ENCODE assay signal across 15 cellular contexts in the genomic region with DNA sequence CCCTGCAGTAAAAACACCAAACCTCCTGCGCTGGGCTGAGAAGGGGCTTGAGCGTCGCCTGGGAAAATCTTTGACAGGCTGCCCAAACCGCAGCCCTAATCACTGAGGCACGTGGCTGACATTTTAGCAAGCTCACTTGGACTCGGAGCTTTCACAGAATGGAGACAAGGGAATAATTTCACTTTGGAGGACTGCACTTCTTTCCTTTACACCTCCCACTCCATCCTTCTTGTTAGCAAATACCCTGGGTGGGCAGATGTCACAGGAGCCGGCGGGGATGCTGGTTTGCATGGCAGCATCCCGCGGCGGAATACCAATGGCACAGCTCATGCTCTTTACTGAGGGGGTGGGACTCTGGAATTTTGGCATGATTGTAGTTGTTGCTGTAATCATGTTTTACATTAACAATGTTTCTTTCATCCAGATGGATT.
A peak's percentile ranks its signal among the peaks of the same experiment; 100 is the strongest.
DNase-seq lines count a peak whose midpoint lies in the region; ATAC-seq and TF ChIP-seq lines count a peak whose summit lies in the region.
"Had no signal": no experiment of that assay in that cellular context is flagged by ENCODE, and none has a peak within 500 bp of the region (broad histone marks: within the 10 kb centered on the region; RNA-seq: fewer than 3 reads in every experiment).

No MANE protein-coding gene starts in this region.

- H3K27me3 ChIP-seq in brain microvascular endothelial cell (replicated peaks) (no peaks in the 10 kb centered on the region), hepatocyte (no peaks in the 10 kb centered on the region), stomach (no peaks in the 10 kb centered on the region)
- H3K27me3 ChIP-seq: cardiac muscle cell, foreskin keratinocyte had no signal

- no peak overlapping the region for H3K4me3 Mint-ChIP-seq in stimulated activated naive B cell treated with anti-CD40 and anti-IgM and Interleukin-4, amounts not matched to agents 10 μg/mL and 1 μg/mL and 100 μg/mL, for 72 hours
- no peak overlapping the region for H3K4me3 Mint-ChIP-seq in activated T-helper 17 cell treated with anti-CD3 and anti-CD28 coated beads, Interleukin-2, amount 50 U/mL, for 72 hours
- H3K4me3 Mint-ChIP-seq: CD8-positive, alpha-beta T cell had no signal

- no peak for TF ChIP-seq EP300 in stomach (IDR thresholded peaks at IDR 0.05)

- H3K9me3 ChIP-seq in hepatocyte (ENCODE audit: low read depth) (no peaks in the 10 kb centered on the region), stomach (peaks cover 0 to 11% (median 8%) of the 10 kb centered on the region in 4 donors)

- no peaks in the 10 kb centered on the region for H3K36me3 Mint-ChIP-seq in stimulated activated naive B cell treated with anti-CD40 and anti-IgM and Interleukin-4, amounts not matched to agents 10 μg/mL and 1 μg/mL and 100 μg/mL, for 72 hours
- H3K36me3 Mint-ChIP-seq in activated T-helper 17 cell treated with anti-CD3 and anti-CD28 coated beads, Interleukin-2, amount 50 U/mL, for 72 hours (ENCODE audit: low read depth) = no peaks in the 10 kb centered on the region
- H3K36me3 Mint-ChIP-seq: CD8-positive, alpha-beta T cell had no signal

- H3K4me2 ChIP-seq in hepatocyte = no peak overlapping the region

- 72% methylated on average over 11 of the region's 11 CpGs for WGBS in hepatocyte (ENCODE audit: low lambda C conversion rate, missing lambda C conversion rate)
- 55 to 84% (median 72%) methylated on average over 11 of the region's 11 CpGs for WGBS in stomach, 5 donors

- peaks cover 2 to 8% of the 10 kb centered on the region in 2 donors for H3K9me3 Mint-ChIP-seq in stimulated activated naive B cell treated with anti-CD40 and anti-IgM and Interleukin-4, amounts not matched to agents 10 μg/mL and 1 μg/mL and 100 μg/mL, for 72 hours
- peaks cover 3% of the 10 kb centered on the region for H3K9me3 Mint-ChIP-seq in activated T-helper 17 cell treated with anti-CD3 and anti-CD28 coated beads, Interleukin-2, amount 50 U/mL, for 72 hours
- H3K9me3 Mint-ChIP-seq: CD8-positive, alpha-beta T cell had no signal

- H3K27me3 Mint-ChIP-seq in stimulated activated naive B cell treated with anti-CD40 and anti-IgM and Interleukin-4, amounts not matched to agents 10 μg/mL and 1 μg/mL and 100 μg/mL, for 72 hours = peaks cover 7 to 19% of the 10 kb centered on the region in 2 donors
- peaks cover 37% of the 10 kb centered on the region for H3K27me3 Mint-ChIP-seq in activated T-helper 17 cell treated with anti-CD3 and anti-CD28 coated beads, Interleukin-2, amount 50 U/mL, for 72 hours

- H3K4me1 Mint-ChIP-seq in stimulated activated naive B cell treated with anti-CD40 and anti-IgM and Interleukin-4, amounts not matched to agents 10 μg/mL and 1 μg/mL and 100 μg/mL, for 72 hours = no peaks in the 10 kb centered on the region
- H3K4me1 Mint-ChIP-seq in activated T-helper 17 cell treated with anti-CD3 and anti-CD28 coated beads, Interleukin-2, amount 50 U/mL, for 72 hours = no peaks in the 10 kb centered on the region

- no peak for TF ChIP-seq POLR2A in stomach (IDR thresholded peaks at IDR 0.05)

- H3K79me2 ChIP-seq in hepatocyte = no peaks in the 10 kb centered on the region

- intact Hi-C loops in stomach (cut with DNase I; ENCODE audit: low total_unique reads) = no loop called here

- H2AFZ ChIP-seq in hepatocyte = no peak overlapping the region

- TF ChIP-seq CTCF in brain microvascular endothelial cell (IDR thresholded peaks at IDR 0.05; ENCODE audit: low read depth, low read length, missing control alignments) = no peak
- TF ChIP-seq CTCF in hepatocyte (IDR thresholded peaks at IDR 0.05; ENCODE audit: poor library complexity) = no peak
- TF ChIP-seq CTCF in stomach (IDR thresholded peaks at IDR 0.05) = no peak

- no peak for ATAC-seq in stimulated activated naive B cell treated with anti-CD40 and anti-IgM and Interleukin-4, amounts not matched to agents 10 μg/mL and 1 μg/mL and 100 μg/mL, for 72 hours (replicated peaks)
- no peak for ATAC-seq in activated T-helper 17 cell treated with anti-CD3 and anti-CD28 coated beads, Interleukin-2, amount 50 U/mL, for 72 hours (replicated peaks)
- ATAC-seq: CD8-positive, alpha-beta T cell; foreskin keratinocyte; GM12878 had no signal

- no peak overlapping the region for H3K27ac Mint-ChIP-seq in stimulated activated naive B cell treated with anti-CD40 and anti-IgM and Interleukin-4, amounts not matched to agents 10 μg/mL and 1 μg/mL and 100 μg/mL, for 72 hours
- H3K27ac Mint-ChIP-seq in activated T-helper 17 cell treated with anti-CD3 and anti-CD28 coated beads, Interleukin-2, amount 50 U/mL, for 72 hours = no peak overlapping the region
- H3K27ac Mint-ChIP-seq: CD8-positive, alpha-beta T cell had no signal

- no peaks in the 10 kb centered on the region for H4K20me1 ChIP-seq in hepatocyte (ENCODE audit: insufficient read depth, poor library complexity, severe bottlenecking)

- in situ Hi-C loops in brain microvascular endothelial cell (cut with HindIII; ENCODE audit: low pct_ligation_motif_present, low sequenced_read_pairs) = no loop called here

- no peaks in the 10 kb centered on the region for H3K9me2 ChIP-seq in hepatocyte (replicated peaks; ENCODE audit: insufficient read depth)

- peaks cover 39% of the 10 kb centered on the region for H3K4me1 ChIP-seq in hepatocyte (ENCODE audit: insufficient read depth)
- peaks cover 0 to 37% (median 17%) of the 10 kb centered on the region in 4 donors for H3K4me1 ChIP-seq in stomach
- H3K4me1 ChIP-seq: spleen had no signal

- H3K27ac ChIP-seq in brain microvascular endothelial cell (no peak overlapping the region), hepatocyte (peak overlapping the region; percentile 38), stomach (peak overlapping the region in 4 of 5 donors; percentile 54 to 80 (median 70))
- H3K27ac ChIP-seq: cardiac muscle cell, foreskin keratinocyte, spleen had no signal

- peak; percentile 40 for DNase-seq in GM04503 (ENCODE audit: low read depth)
- DNase-seq in brain microvascular endothelial cell = peak; percentile 43
- no peak for DNase-seq in hepatocyte (ENCODE audit: low spot score)
- no peak for DNase-seq in stomach
- DNase-seq in stimulated activated naive B cell treated with anti-CD40 and anti-IgM and Interleukin-4, amounts not matched to agents 10 μg/mL and 1 μg/mL and 100 μg/mL, for 72 hours = no peak
- DNase-seq in NCI-H774 (lab: John Stamatoyannopoulos, UW) = no peak
- no peak for DNase-seq in NK-92 treated with Interleukin-12 subunit alpha and Interleukin-12 subunit beta, amount 100 ng/mL, for 24 hours (lab: John Stamatoyannopoulos, UW)
- DNase-seq: activated CD8-positive, alpha-beta memory T cell treated with anti-CD3 and anti-CD28 coated beads, Interleukin-2, amount 50 U/mL, for 4 hours; CD8-positive, alpha-beta T cell; NCI-H1105 treated with DMSO at 0.1 percent for 48 hours; spleen had no signal

- H3K4me3 ChIP-seq in brain microvascular endothelial cell (ENCODE audit: low read depth, low read length) = no peak overlapping the region
- H3K4me3 ChIP-seq in hepatocyte = no peak overlapping the region
- no peak overlapping the region for H3K4me3 ChIP-seq in stomach
- H3K4me3 ChIP-seq: cardiac muscle cell, GM12878, spleen had no signal

- H3K36me3 ChIP-seq in brain microvascular endothelial cell (replicated peaks) (no peaks in the 10 kb centered on the region), hepatocyte (replicated peaks; ENCODE audit: insufficient read depth, low read depth) (no peaks in the 10 kb centered on the region), stomach (no peaks in the 10 kb centered on the region)
- H3K36me3 ChIP-seq: cardiac muscle cell, spleen had no signal

Comparison
In these comparisons a context has a peak if more than half of its experiments do, and no peak if none do; other contexts are left out.
1. DNase-seq: peak in GM04503 (single experiment) and brain microvascular endothelial cell (single experiment); none in hepatocyte (single experiment), stomach (single experiment), stimulated activated naive B cell treated with anti-CD40 and anti-IgM and Interleukin-4, amounts not matched to agents 10 μg/mL and 1 μg/mL and 100 μg/mL, for 72 hours (single experiment), NCI-H774 (single experiment) and NK-92 treated with Interleukin-12 subunit alpha and Interleukin-12 subunit beta, amount 100 ng/mL, for 24 hours (single experiment).